19 cellular contexts compared by ENCODE assay signal in the genomic region with DNA sequence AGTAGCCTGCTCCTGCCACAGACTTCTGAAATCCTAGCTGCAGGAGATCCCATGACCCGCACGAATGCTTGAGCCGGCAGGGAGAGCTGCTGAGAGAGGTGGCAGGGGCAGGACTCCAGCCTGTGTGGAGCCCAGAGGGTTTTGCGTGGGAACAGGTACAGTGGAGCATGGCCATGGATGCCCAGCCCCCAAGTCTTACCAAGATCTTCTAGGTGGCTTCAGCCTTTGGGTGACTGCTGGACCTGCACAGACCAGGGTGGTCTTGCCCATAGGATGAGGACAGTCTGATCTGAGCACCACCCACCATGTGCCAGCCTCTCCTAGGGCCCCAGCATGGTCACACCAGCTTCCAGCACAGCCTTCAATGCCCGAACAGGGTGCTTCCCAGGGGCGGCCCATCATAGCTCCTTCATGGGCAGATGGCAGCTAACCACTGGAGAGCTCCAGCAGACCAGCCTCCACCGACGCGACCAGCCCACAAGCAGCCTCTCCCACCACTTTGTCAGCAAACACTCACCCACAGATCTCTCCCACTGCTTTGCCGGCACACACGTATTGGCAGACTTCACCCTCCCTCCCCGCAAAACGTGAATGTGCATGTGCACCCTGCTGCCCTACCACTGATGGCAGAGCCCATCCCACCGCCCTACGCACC. TPM values are rescaled to one million over a fixed set of nuclear protein-coding genes. Genes with fewer than 3 reads are reported as not detected.
"Had no signal": no experiment of that assay in that cellular context is flagged by ENCODE, and none has a peak within 500 bp of the region (broad histone marks: within the 10 kb centered on the region; RNA-seq: fewer than 3 reads in every experiment).

No MANE protein-coding gene starts in this region.

- H3K27me3 Mint-ChIP-seq: stimulated activated memory B cell treated with anti-CD40 and anti-IgM and Interleukin-4, amounts not matched to agents 10 μg/mL and 1 μg/mL and 100 μg/mL, for 72 hours; stimulated activated naive CD8-positive, alpha-beta T cell treated with anti-CD3 and anti-CD28 coated beads, Interleukin-15, amount 100 ng/mL, for 72 hours had no signal

- H3K4me3 Mint-ChIP-seq: natural killer cell treated with Interleukin-12 subunit alpha and Interleukin-12 subunit beta and Interleukin-15 and Interleukin-18, amount 100 ng/mL, for 72 hours; neural progenitor cell; stimulated activated memory B cell treated with anti-CD40 and anti-IgM and Interleukin-4, amounts not matched to agents 10 μg/mL and 1 μg/mL and 100 μg/mL, for 72 hours; stimulated activated naive CD8-positive, alpha-beta T cell treated with anti-CD3 and anti-CD28 coated beads, Interleukin-15, amount 100 ng/mL, for 72 hours had no signal

- H3K36me3 Mint-ChIP-seq: neural progenitor cell; stimulated activated memory B cell treated with anti-CD40 and anti-IgM and Interleukin-4, amounts not matched to agents 10 μg/mL and 1 μg/mL and 100 μg/mL, for 72 hours had no signal

- H3K4me3 ChIP-seq: colonic mucosa, heart right ventricle, neural progenitor cell, spleen, thoracic aorta, transverse colon had no signal

- H3K4me1 ChIP-seq: colonic mucosa, neural progenitor cell, spleen had no signal

- H2AFZ ChIP-seq: neural progenitor cell had no signal

- H3K27me3 ChIP-seq: colonic mucosa, heart right ventricle, neural progenitor cell, spleen, transverse colon had no signal

- H3K9ac ChIP-seq: neural progenitor cell had no signal

- H3K4me1 Mint-ChIP-seq: neural progenitor cell; stimulated activated memory B cell treated with anti-CD40 and anti-IgM and Interleukin-4, amounts not matched to agents 10 μg/mL and 1 μg/mL and 100 μg/mL, for 72 hours; stimulated activated naive CD8-positive, alpha-beta T cell treated with anti-CD3 and anti-CD28 coated beads, Interleukin-15, amount 100 ng/mL, for 72 hours had no signal

- H3K9me3 Mint-ChIP-seq: natural killer cell treated with Interleukin-12 subunit alpha and Interleukin-12 subunit beta and Interleukin-15 and Interleukin-18, amount 100 ng/mL, for 72 hours had no signal

- H3K27ac Mint-ChIP-seq: natural killer cell treated with Interleukin-12 subunit alpha and Interleukin-12 subunit beta and Interleukin-15 and Interleukin-18, amount 100 ng/mL, for 72 hours; neural progenitor cell; stimulated activated memory B cell treated with anti-CD40 and anti-IgM and Interleukin-4, amounts not matched to agents 10 μg/mL and 1 μg/mL and 100 μg/mL, for 72 hours had no signal

- DNase-seq: colonic mucosa; dermis blood vessel endothelial cell; erythroblast; foreskin melanocyte; heart right ventricle; hypothalamus; midbrain; spleen; stimulated activated CD4-positive, alpha-beta T cell treated with anti-CD3 and anti-CD28 coated beads, Interleukin-15, amount 100 ng/mL, for 24 hours; stimulated activated CD4-positive, alpha-beta T cell treated with anti-CD3 and anti-CD28 coated beads, Interleukin-1b, Interleukin-23, amount 100 ng/mL, for 48 hours; stimulated activated CD4-positive, alpha-beta T cell treated with anti-CD3 and anti-CD28 coated beads, Interleukin-4, amount 100 ng/mL, for 24 hours; stimulated activated naive CD8-positive, alpha-beta T cell treated with anti-CD3 and anti-CD28 coated beads, Interleukin-15, amount 100 ng/mL, for 72 hours; transverse colon had no signal

- H3K27ac ChIP-seq: colonic mucosa, heart right ventricle, neural progenitor cell, spleen, thoracic aorta, transverse colon had no signal

- H3K9me3 ChIP-seq: colonic mucosa, thoracic aorta, transverse colon had no signal

- ATAC-seq: natural killer cell treated with Interleukin-12 subunit alpha and Interleukin-12 subunit beta and Interleukin-15 and Interleukin-18, amount 100 ng/mL, for 72 hours; sciatic nerve; stimulated activated memory B cell treated with anti-CD40 and anti-IgM and Interleukin-4, amounts not matched to agents 10 μg/mL and 1 μg/mL and 100 μg/mL, for 72 hours; stimulated activated naive CD8-positive, alpha-beta T cell treated with anti-CD3 and anti-CD28 coated beads, Interleukin-15, amount 100 ng/mL, for 72 hours had no signal

- H3K4me2 ChIP-seq: neural progenitor cell had no signal

- H3K36me3 ChIP-seq: colonic mucosa, heart right ventricle, neural progenitor cell, spleen, thoracic aorta, transverse colon had no signal

RNA-seq across cellular contexts. Expression of gene ADAMTS17, which starts 56.0 kb away (rescaled TPM):
- total RNA-seq: endothelial cell of umbilical vein had no signal
